In genomic region chr9:134391319-134392231, GRCh38 we compare ENCODE assay signal across 8 cellular contexts.
DNase-seq lines count a peak whose midpoint lies in the region; ATAC-seq lines count a peak whose summit lies in the region.

No MANE protein-coding gene starts in this region.

- DNase-seq in activated gamma-delta T cell (lab: John Stamatoyannopoulos, UW): peak; percentile 67
- DNase-seq in stimulated activated CD4-positive, alpha-beta T cell treated with anti-CD3 and anti-CD28 coated beads, Interleukin-4, amount 100 ng/mL, for 24 hours: peak; percentile 86
- DNase-seq in Ammon's horn (ENCODE audit: low spot score): no peak
- no peak for DNase-seq in NCI-H748 (lab: John Stamatoyannopoulos, UW; ENCODE audit: unreplicated experiment)
- DNase-seq in left lobe of liver (ENCODE audit: low spot score): no peak
- DNase-seq in NCI-H748 treated with DMSO at 0.1 percent for 48 hours (lab: John Stamatoyannopoulos, UW): no peak

- ATAC-seq in GM19467 (IDR thresholded peaks at IDR 0.05; ENCODE audit: unreplicated experiment) (peak; percentile 37), HG03571 (IDR thresholded peaks at IDR 0.05; ENCODE audit: unreplicated experiment) (peak; percentile 47), left lobe of liver (no peak)

Comparison
In these comparisons a context has a peak if more than half of its experiments do, and no peak if none do; other contexts are left out.
1. DNase-seq: peak in activated gamma-delta T cell (single experiment) and stimulated activated CD4-positive, alpha-beta T cell treated with anti-CD3 and anti-CD28 coated beads, Interleukin-4, amount 100 ng/mL, for 24 hours (single experiment); none in Ammon's horn (single experiment), NCI-H748 (single experiment), left lobe of liver (single experiment) and NCI-H748 treated with DMSO at 0.1 percent for 48 hours (single experiment).